In the genomic region with DNA sequence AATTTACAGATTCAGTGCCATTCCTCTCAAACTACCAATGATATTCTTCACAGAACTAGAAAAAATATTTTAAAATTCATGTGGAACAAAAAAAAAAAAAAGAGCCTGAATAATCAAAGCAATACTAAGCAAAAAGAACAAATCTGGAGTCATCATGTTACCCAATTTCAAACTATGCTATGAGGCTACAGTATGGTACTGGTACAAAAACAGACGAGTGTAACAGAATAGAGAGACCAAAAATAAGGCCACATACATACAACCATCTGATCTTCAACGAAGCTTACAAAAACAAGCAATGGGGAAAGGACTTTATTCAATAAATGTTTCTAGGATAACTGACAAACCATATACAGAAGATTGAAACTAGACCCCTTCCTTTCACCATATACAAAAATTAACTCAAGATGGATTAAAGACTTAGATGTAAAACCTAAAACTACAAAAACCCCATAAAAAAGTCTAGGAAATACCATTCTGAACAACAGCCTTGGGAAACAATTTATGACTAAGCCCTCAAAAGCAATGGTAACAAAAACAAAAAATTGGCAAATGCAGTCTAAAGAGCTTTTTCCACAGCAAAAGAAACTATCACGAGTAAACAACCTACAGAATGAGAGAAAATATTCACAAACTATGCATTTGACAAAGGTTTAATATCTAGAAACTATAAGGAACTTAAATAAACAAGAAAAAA, we compare ENCODE assay signal across 16 cellular contexts.
A peak's percentile ranks its signal among the peaks of the same experiment; 100 is the strongest.
DNase-seq lines count a peak whose midpoint lies in the region; ATAC-seq and TF ChIP-seq lines count a peak whose summit lies in the region.
"Had no signal": no experiment of that assay in that cellular context is flagged by ENCODE, and none has a peak within 500 bp of the region (broad histone marks: within the 10 kb centered on the region; RNA-seq: fewer than 3 reads in every experiment).

No MANE protein-coding gene starts in this region.

- DNase-seq in GM04504 (ENCODE audit: low read depth) (peak; percentile 33), adipocyte (ENCODE audit: low read depth) (peak; percentile 83), fibroblast of peridontal ligament (ENCODE audit: extremely low read depth) (peak; percentile 73), smooth muscle cell (lab: John Stamatoyannopoulos, UW; ENCODE audit: unreplicated experiment) (no peak), heart right ventricle (no peak)
- no peak for DNase-seq in NK-92 treated with Interleukin-12 subunit alpha and Interleukin-12 subunit beta, amount 100 ng/mL, for 24 hours (lab: John Stamatoyannopoulos, UW)
- DNase-seq in CD8-positive, alpha-beta T cell, result no peak
- DNase-seq: DMS 273 treated with DMSO at 0.1 percent for 48 hours, MG63, NCI-H1092 treated with DMSO at 0.1 percent for 48 hours, NCI-H1694, NCI-H446 had no signal

- no peak for ATAC-seq in heart right ventricle
- ATAC-seq in CD8-positive, alpha-beta T cell, result no peak
- ATAC-seq: GM12878, Right ventricle myocardium inferior, SK-N-SH treated with all-trans-retinoic acid at 6 μM for 48 hours had no signal

- peaks cover 19% of the 10 kb centered on the region for H3K4me1 ChIP-seq in adipocyte (ENCODE audit: control insufficient read depth, insufficient read depth, low read length)
- no peaks in the 10 kb centered on the region for H3K4me1 ChIP-seq in smooth muscle cell (ENCODE audit: low read depth)
- no peaks in the 10 kb centered on the region for H3K4me1 ChIP-seq in heart right ventricle
- H3K4me1 ChIP-seq in CD8-positive, alpha-beta T cell (ENCODE audit: insufficient read depth, low read length), result no peaks in the 10 kb centered on the region
- H3K4me1 ChIP-seq: BLaER1 treated with 17β-estradiol and CSF1 and Interleukin-3, amounts not matched to agents 10 nM and 100 nM had no signal

- H3K9ac ChIP-seq in adipocyte (ENCODE audit: low read length), result no peak overlapping the region
- no peak overlapping the region for H3K9ac ChIP-seq in smooth muscle cell (ENCODE audit: low read depth)
- H3K9ac ChIP-seq: BLaER1 treated with 17β-estradiol and CSF1 and Interleukin-3, amounts not matched to agents 10 nM and 100 nM had no signal

- no peak overlapping the region for H3K4me3 Mint-ChIP-seq in CD8-positive, alpha-beta T cell

- no peak overlapping the region for H2AFZ ChIP-seq in smooth muscle cell (ENCODE audit: low read depth)

- POLR2A ChIA-PET in CD8-positive, alpha-beta T cell (lab: Charles Lee), result no interaction called here

- H3K4me2 ChIP-seq in smooth muscle cell, result no peak overlapping the region
- H3K4me2 ChIP-seq: BLaER1 treated with 17β-estradiol and CSF1 and Interleukin-3, amounts not matched to agents 10 nM and 100 nM had no signal

- H3K27ac ChIP-seq in smooth muscle cell (ENCODE audit: low read depth) (peak overlapping the region; percentile 9), heart right ventricle (no peak overlapping the region)
- no peak overlapping the region for H3K27ac ChIP-seq in CD8-positive, alpha-beta T cell (ENCODE audit: low read depth, low read length)
- H3K27ac ChIP-seq: BLaER1 treated with 17β-estradiol and CSF1 and Interleukin-3, amounts not matched to agents 10 nM and 100 nM had no signal

- peaks cover 15% of the 10 kb centered on the region for H3K9me3 Mint-ChIP-seq in CD8-positive, alpha-beta T cell

- H3K36me3 ChIP-seq in adipocyte (ENCODE audit: control insufficient read depth, insufficient read depth, low read length, severe bottlenecking) (no peaks in the 10 kb centered on the region), smooth muscle cell (ENCODE audit: low read depth) (no peaks in the 10 kb centered on the region), heart right ventricle (no peaks in the 10 kb centered on the region)
- no peaks in the 10 kb centered on the region for H3K36me3 ChIP-seq in CD8-positive, alpha-beta T cell (ENCODE audit: insufficient read depth, low read length)
- H3K36me3 ChIP-seq: BLaER1 treated with 17β-estradiol and CSF1 and Interleukin-3, amounts not matched to agents 10 nM and 100 nM; MG63 had no signal

- H3K36me3 Mint-ChIP-seq in CD8-positive, alpha-beta T cell, result no peaks in the 10 kb centered on the region

- H3K9me3 ChIP-seq in adipocyte (ENCODE audit: control insufficient read depth, low read length) (no peaks in the 10 kb centered on the region), smooth muscle cell (replicated peaks; ENCODE audit: low read depth) (no peaks in the 10 kb centered on the region), heart right ventricle (peaks cover 0 to 11% (median 0%) of the 10 kb centered on the region in 11 donors)
- H3K9me3 ChIP-seq in CD8-positive, alpha-beta T cell (ENCODE audit: low read length), result no peaks in the 10 kb centered on the region
- H3K9me3 ChIP-seq: BLaER1 treated with 17β-estradiol and CSF1 and Interleukin-3, amounts not matched to agents 10 nM and 100 nM; MG63 had no signal

- H3K4me3 ChIP-seq in adipocyte (ENCODE audit: low read length) (no peak overlapping the region), smooth muscle cell (no peak overlapping the region), heart right ventricle (no peak overlapping the region)
- no peak overlapping the region for H3K4me3 ChIP-seq in CD8-positive, alpha-beta T cell (ENCODE audit: low read depth, low read length)
- H3K4me3 ChIP-seq: BLaER1 treated with 17β-estradiol and CSF1 and Interleukin-3, amounts not matched to agents 10 nM and 100 nM; GM12878; MG63 had no signal

- no peaks in the 10 kb centered on the region for H3F3A ChIP-seq in smooth muscle cell (ENCODE audit: low read depth)

- H3K27me3 ChIP-seq in adipocyte (replicated peaks; ENCODE audit: control insufficient read depth, insufficient read depth, low read length) (no peaks in the 10 kb centered on the region), smooth muscle cell (ENCODE audit: low read depth) (no peaks in the 10 kb centered on the region), heart right ventricle (no peaks in the 10 kb centered on the region)
- H3K27me3 ChIP-seq in CD8-positive, alpha-beta T cell (ENCODE audit: insufficient read depth, low read length), result no peaks in the 10 kb centered on the region
- H3K27me3 ChIP-seq: BLaER1 treated with 17β-estradiol and CSF1 and Interleukin-3, amounts not matched to agents 10 nM and 100 nM; MG63 had no signal

- WGBS in smooth muscle cell (ENCODE audit: low lambda C conversion rate), result 64% methylated on average over 3 of the region's 3 CpGs
- 68 to 76% methylated on average over 3 of the region's 3 CpGs for WGBS in heart right ventricle, 2 donors

- no peaks in the 10 kb centered on the region for H4K20me1 ChIP-seq in smooth muscle cell (ENCODE audit: low read depth)
- H4K20me1 ChIP-seq: BLaER1 treated with 17β-estradiol and CSF1 and Interleukin-3, amounts not matched to agents 10 nM and 100 nM had no signal

- TF ChIP-seq CTCF in smooth muscle cell (IDR thresholded peaks at IDR 0.05; ENCODE audit: borderline replicate concordance, insufficient read depth, poor library complexity, severe bottlenecking) (no peak), heart right ventricle (IDR thresholded peaks at IDR 0.05) (no peak)
- TF ChIP-seq CTCF in CD8-positive, alpha-beta T cell (IDR thresholded peaks at IDR 0.05), result no peak

- H3K27ac Mint-ChIP-seq in CD8-positive, alpha-beta T cell, result no peak overlapping the region

- H3K79me2 ChIP-seq in smooth muscle cell (ENCODE audit: low read depth), result no peaks in the 10 kb centered on the region

- CTCF ChIA-PET in CD8-positive, alpha-beta T cell (lab: Charles Lee), result no interaction called here

- H3K27me3 Mint-ChIP-seq in CD8-positive, alpha-beta T cell (ENCODE audit: low read depth), result no peaks in the 10 kb centered on the region

- H3K4me1 Mint-ChIP-seq in CD8-positive, alpha-beta T cell (ENCODE audit: low read depth), result no peaks in the 10 kb centered on the region

- intact Hi-C loops in heart right ventricle (cut with DNase I), result no loop called here
- intact Hi-C loops in CD8-positive, alpha-beta T cell (cut with DNase I, micrococcal nuclease), result no loop called here

Comparison
In these comparisons a context has a peak if more than half of its experiments do, and no peak if none do; other contexts are left out.
1. DNase-seq: peak in GM04504 (single experiment), adipocyte (single experiment) and fibroblast of peridontal ligament (single experiment); none in smooth muscle cell (single experiment), NK-92 treated with Interleukin-12 subunit alpha and Interleukin-12 subunit beta, amount 100 ng/mL, for 24 hours (single experiment), heart right ventricle (0 of 2) and CD8-positive, alpha-beta T cell (0 of 7).